Comparison of ENCODE assay signal across 8 cellular contexts in genomic region chr4:178955614-178956013, GRCh38.
"Had no signal": no experiment of that assay in that cellular context is flagged by ENCODE, and none has a peak within 500 bp of the region (broad histone marks: within the 10 kb centered on the region; RNA-seq: fewer than 3 reads in every experiment).

No MANE protein-coding gene starts in this region.

- ATAC-seq: GM12878 had no signal

- H3K4me3 ChIP-seq: GM12878 had no signal

- DNase-seq: GDM1, GF-D8 had no signal

- FAIRE-seq: G401.6, GM12878, GM12891, GM12892, GM18507, GM19239 had no signal
